ENCODE assay signal across 8 cellular contexts in genomic region chr20:56360133-56360898, GRCh38. TPM values are rescaled to one million over a fixed set of nuclear protein-coding genes. Genes with fewer than 3 reads are reported as not detected.
DNase-seq lines count a peak whose midpoint lies in the region; ATAC-seq, FAIRE-seq and TF ChIP-seq lines count a peak whose summit lies in the region.

No MANE protein-coding gene starts in this region.

- H3K9ac ChIP-seq in BLaER1 treated with 17β-estradiol and CSF1 and Interleukin-3, amounts not matched to agents 10 nM and 100 nM, result peak overlapping the region in 3 of 11 experiments; percentile 74 to 88 (median 82); a peak in 2 of 22 replicates
- H3K9ac ChIP-seq in NT2/D1 (ENCODE audit: insufficient read length, low read depth), result peak overlapping the region; percentile 91
- H3K9ac ChIP-seq in H1 (replicated peaks in 1 of 4; ENCODE audit: extremely low read depth in 1 of 4, low read depth in 3 of 4, low read length in 3 of 4), result no peak overlapping the region
- H3K9ac ChIP-seq in Karpas-422 (ENCODE audit: low read length), result no peak overlapping the region

- H2BK120ac ChIP-seq in H1 (replicated peaks; ENCODE audit: low read depth, low read length), result no peak overlapping the region

- no peak for TF ChIP-seq POLR2A in H1 (IDR thresholded peaks at IDR 0.05; ENCODE audit: control extremely low read depth in 1 of 2, low read depth in 2 of 2, low read length in 2 of 2)

- no peak for FAIRE-seq in H1 (lab: Jason Lieb, UNC)

- H3K23me2 ChIP-seq in H1 (ENCODE audit: low read depth, low read length), result peaks cover 9% of the 10 kb centered on the region; the same call in 1 of the 2 replicates

- H3K14ac ChIP-seq in H1 (ENCODE audit: insufficient read length), result no peak overlapping the region

- no peak overlapping the region for H4K5ac ChIP-seq in H1 (ENCODE audit: insufficient read length, low read depth, low read length)

- no peaks in the 10 kb centered on the region for H3K9me3 ChIP-seq in BLaER1 treated with 17β-estradiol and CSF1 and Interleukin-3, amounts not matched to agents 10 nM and 100 nM (replicated peaks in 1 of 11)
- H3K9me3 ChIP-seq in NT2/D1 (ENCODE audit: insufficient read depth, low read length) (no peaks in the 10 kb centered on the region), H1 (ENCODE audit: insufficient read depth in 2 of 2, low read depth in 1 of 2, low read length in 1 of 2) (no peaks in the 10 kb centered on the region), Karpas-422 (ENCODE audit: low read length) (no peaks in the 10 kb centered on the region)

- H2AFZ ChIP-seq in H1 (ENCODE audit: low read length) (no peak overlapping the region), Karpas-422 (ENCODE audit: low read length) (no peak overlapping the region)

- H3K4me1 ChIP-seq in BLaER1 treated with 17β-estradiol and CSF1 and Interleukin-3, amounts not matched to agents 10 nM and 100 nM, result peaks cover 8 to 22% (median 16%) of the 10 kb centered on the region in 10 experiments
- H3K4me1 ChIP-seq in NT2/D1 (ENCODE audit: insufficient read depth, insufficient read length), result peaks cover 4% of the 10 kb centered on the region
- H3K4me1 ChIP-seq in H1 (replicated peaks in 1 of 4; ENCODE audit: control insufficient read depth in 3 of 4, insufficient read depth in 4 of 4, low read length in 3 of 4), result peaks cover 4 to 11% (median 6%) of the 10 kb centered on the region in 4 experiments
- H3K4me1 ChIP-seq in Karpas-422 (ENCODE audit: low read length), result no peaks in the 10 kb centered on the region

- H2BK20ac ChIP-seq in H1 (ENCODE audit: low read length), result 0 out of 2 replicates have a peak overlapping the region, but pooled peaks have one; percentile 61

- H4K91ac ChIP-seq in H1 (replicated peaks; ENCODE audit: insufficient read length, low read length), result no peak overlapping the region

- H3K4ac ChIP-seq in H1 (replicated peaks; ENCODE audit: insufficient read length, low read depth, low read length), result no peak overlapping the region

- H3K56ac ChIP-seq in H1 (replicated peaks; ENCODE audit: insufficient read length, low read depth, low read length), result no peak overlapping the region

- no peak overlapping the region for H3K23ac ChIP-seq in H1 (ENCODE audit: insufficient read length)

- peaks cover 0 to 4% (median 0%) of the 10 kb centered on the region in 11 experiments; a peak in 2 of 22 replicates for H4K20me1 ChIP-seq in BLaER1 treated with 17β-estradiol and CSF1 and Interleukin-3, amounts not matched to agents 10 nM and 100 nM
- H4K20me1 ChIP-seq in H1 (replicated peaks in 1 of 2; ENCODE audit: control insufficient read depth in 1 of 2, insufficient read depth in 2 of 2, low read length in 2 of 2) (peaks cover 0 to 10% of the 10 kb centered on the region in 2 experiments), Karpas-422 (ENCODE audit: insufficient read depth, low read depth, low read length) (0 out of 2 replicates have a peak, but pooled peaks cover 3% of the 10 kb centered on the region)

- no peak for TF ChIP-seq EP300 in H1 (IDR thresholded peaks at IDR 0.05; ENCODE audit: borderline replicate concordance in 1 of 2, low read depth in 2 of 2, low read length in 2 of 2)

- no peak overlapping the region for H3K27ac ChIP-seq in BLaER1 treated with 17β-estradiol and CSF1 and Interleukin-3, amounts not matched to agents 10 nM and 100 nM
- H3K27ac ChIP-seq in H1 (ENCODE audit: low read depth, low read length) (no peak overlapping the region), Karpas-422 (ENCODE audit: low read length) (no peak overlapping the region)

- DNase-seq in NT2/D1 (ENCODE audit: low read depth, low spot score) (no peak), H1 (ENCODE audit: low read depth in 1 of 2, low spot score in 2 of 2) (no peak), nephron progenitor cell (no peak), SIG-M5 treated with dmso at 0.1 percent for 504 hours (lab: John Stamatoyannopoulos, UW; ENCODE audit: unreplicated experiment) (no peak), sciatic nerve (ENCODE audit: low spot score) (no peak), CD1c-positive myeloid dendritic cell (ENCODE audit: extremely low spot score) (no peak), Karpas-422 (no peak)

- no peak for TF ChIP-seq CTCF in H1 (IDR thresholded peaks at IDR 0.05; ENCODE audit: control extremely low read depth in 1 of 3, insufficient read depth in 1 of 3, low read depth in 1 of 3, low read length in 3 of 3)
- TF ChIP-seq CTCF in nephron progenitor cell (IDR thresholded peaks at IDR 0.05), result no peak

- intact Hi-C loops in sciatic nerve (cut with DNase I), result loop anchor here (5.0 kb wide), 1 partner anchor 107 kb away; the partner anchor contains the start of gene RTF2

- peak overlapping the region; percentile 39; the same call in 1 of the 2 replicates for H2BK12ac ChIP-seq in H1 (ENCODE audit: low read depth, low read length)

- no peak overlapping the region for H2BK15ac ChIP-seq in H1 (ENCODE audit: low read length)

- CTCF ChIA-PET in H1 (lab: Charles Lee; ENCODE audit: partially characterized antibody), result interaction anchor here (0.7 to 0.9 kb wide), 2 partner anchors 17 to 34 kb away, joined by 3 to 4 read pairs; no protein-coding TSS in a partner anchor

- peaks cover 0 to 6% (median 2%) of the 10 kb centered on the region in 11 experiments; a peak in 4 of 22 replicates for H3K36me3 ChIP-seq in BLaER1 treated with 17β-estradiol and CSF1 and Interleukin-3, amounts not matched to agents 10 nM and 100 nM
- H3K36me3 ChIP-seq in NT2/D1 (ENCODE audit: insufficient read depth, insufficient read length, low read length), result peaks cover 14% of the 10 kb centered on the region
- no peaks in the 10 kb centered on the region for H3K36me3 ChIP-seq in H1 (ENCODE audit: control insufficient read depth in 2 of 4, insufficient read depth in 4 of 4, low read length in 3 of 4)
- no peaks in the 10 kb centered on the region for H3K36me3 ChIP-seq in Karpas-422 (ENCODE audit: insufficient read depth, low read length)

- peak overlapping the region; percentile 91 to 99 (median 98); a peak in 20 of 22 replicates for H3K4me2 ChIP-seq in BLaER1 treated with 17β-estradiol and CSF1 and Interleukin-3, amounts not matched to agents 10 nM and 100 nM
- peak overlapping the region; percentile 66 to 83; a peak in 3 of 4 replicates for H3K4me2 ChIP-seq in H1 (ENCODE audit: insufficient read depth in 1 of 2, low read depth in 2 of 2, low read length in 2 of 2)
- no peak overlapping the region for H3K4me2 ChIP-seq in Karpas-422 (ENCODE audit: low read depth, low read length, poor library complexity, severe bottlenecking)

- no peaks in the 10 kb centered on the region for H3K79me1 ChIP-seq in H1 (ENCODE audit: low read depth, low read length)

- peaks cover 31% of the 10 kb centered on the region for H3K4me1 Mint-ChIP-seq in nephron progenitor cell

- peaks cover 9% of the 10 kb centered on the region for H3K27me3 Mint-ChIP-seq in nephron progenitor cell (ENCODE audit: low read depth, poor library complexity)

- peak overlapping the region; percentile 64 for H3K27ac Mint-ChIP-seq in nephron progenitor cell

- POLR2A ChIA-PET in H1 (lab: Charles Lee; ENCODE audit: partially characterized antibody), result interaction anchor here (1.0 to 2.3 kb wide), 2 partner anchors 12 to 32 kb away, joined by 3 to 10 read pairs; partner anchors contain the start of genes AURKA and CSTF1

- 0 out of 2 replicates have a peak overlapping the region, but pooled peaks have one; percentile 40 for H3K18ac ChIP-seq in H1 (ENCODE audit: extremely low read depth, low read length)

- 86% methylated on average over 11 of the region's 13 CpGs; no CpG with 5 or more reads in 1 of the 2 experiments for WGBS in H1 (ENCODE audit: extremely low coverage in 1 of 2, insufficient coverage in 1 of 2, insufficient read length in 1 of 2, insufficient replicate concordance in 2 of 2, low coverage in 1 of 2, low lambda C conversion rate in 2 of 2, missing lambda C conversion rate in 1 of 2), 2 experiments

- H3K79me2 ChIP-seq in H1 (ENCODE audit: control insufficient read depth in 1 of 2, insufficient read depth in 2 of 2, low read length in 2 of 2), result no peaks in the 10 kb centered on the region
- H3K79me2 ChIP-seq in Karpas-422 (ENCODE audit: low read length), result no peaks in the 10 kb centered on the region

- no peak for TF ChIP-seq RAD21 in H1 (IDR thresholded peaks at IDR 0.05 in 1 of 2, conservative IDR thresholded peaks at IDR 0.05 in 1 of 2; ENCODE audit: low read depth in 2 of 2, low read length in 2 of 2)

- H3K9me2 ChIP-seq in Karpas-422 (replicated peaks; ENCODE audit: insufficient read depth, low read length), result no peaks in the 10 kb centered on the region

- peak overlapping the region; percentile 18; the same call in 1 of the 2 replicates for H2BK5ac ChIP-seq in H1 (ENCODE audit: low read depth, low read length)

- no peaks in the 10 kb centered on the region for H3K27me3 ChIP-seq in BLaER1 treated with 17β-estradiol and CSF1 and Interleukin-3, amounts not matched to agents 10 nM and 100 nM
- H3K27me3 ChIP-seq in NT2/D1 (ENCODE audit: insufficient read depth, insufficient read length) (no peaks in the 10 kb centered on the region), H1 (replicated peaks in 1 of 4; ENCODE audit: control insufficient read depth in 3 of 4, extremely low read depth in 1 of 4, insufficient read depth in 3 of 4, low read length in 3 of 4) (peaks cover 0 to 11% (median 8%) of the 10 kb centered on the region in 4 experiments; a peak in 4 of 7 replicates), Karpas-422 (ENCODE audit: low read length) (no peaks in the 10 kb centered on the region)

- no peak for ATAC-seq in sciatic nerve

- H3K36me3 Mint-ChIP-seq in nephron progenitor cell (ENCODE audit: low read depth), result peaks cover 14% of the 10 kb centered on the region

- H3K9me3 Mint-ChIP-seq in nephron progenitor cell, result no peaks in the 10 kb centered on the region

- H2AK5ac ChIP-seq in H1 (ENCODE audit: low read depth, low read length), result 0 out of 2 replicates have a peak overlapping the region, but pooled peaks have one; percentile 56

- H3K4me3 Mint-ChIP-seq in nephron progenitor cell, result peak overlapping the region; percentile 91

- peak overlapping the region; percentile 45; the same call in 1 of the 2 replicates for H4K8ac ChIP-seq in H1 (ENCODE audit: extremely low read depth, insufficient read depth, low read length)

- H3K4me3 ChIP-seq in BLaER1 treated with 17β-estradiol and CSF1 and Interleukin-3, amounts not matched to agents 10 nM and 100 nM, result peak overlapping the region in 3 of 10 experiments; percentile 80 to 83 (median 81); a peak in 3 of 20 replicates
- peak overlapping the region; percentile 93 for H3K4me3 ChIP-seq in NT2/D1 (ENCODE audit: insufficient read length, low read depth)
- peak overlapping the region in 1 of 4 experiments; percentile 94; a peak in 1 of 8 replicates for H3K4me3 ChIP-seq in H1 (ENCODE audit: extremely low read depth in 1 of 4, insufficient read depth in 2 of 4, low read depth in 3 of 4, low read length in 4 of 4)
- H3K4me3 ChIP-seq in Karpas-422 (ENCODE audit: low read length), result no peak overlapping the region

RNA-seq across cellular contexts. Expression of gene FAM210B, which starts 1.5 kb away (rescaled TPM):
- 15.0 and 15.1 TPM in 2 replicates for total RNA-seq in H1 (2021; fragmentation: NEBNext Ultra II Directional; extraction: Animal tissue kit (Norgen Biotek cat#: 25700))
- 7.5 and 9.4 TPM in 2 replicates for polyA plus RNA-seq in H1 (2011; rRNA removed)
- 10.8 TPM for polyA plus RNA-seq in H1 (2011; cell fraction: cytosol; rRNA removed)
- polyA plus RNA-seq in H1 (2011; cell fraction: nucleus; rRNA removed), result 9.0 TPM
- 10.0 to 13.5 TPM (median 11.2 TPM) in 4 replicates for polyA plus RNA-seq in H1 (2012, experiment 1 of 2)
- polyA plus RNA-seq in H1 (2012, experiment 2 of 2), result 4.4 TPM
- 23.0 TPM for polyA plus RNA-seq in H1 (2013, experiment 1 of 2)
- polyA plus RNA-seq in H1 (2013, experiment 2 of 2), result 25.0 TPM
- polyA minus RNA-seq in H1 (2011; rRNA and poly(A)+ RNA removed), result 8.2 and 10.5 TPM in 2 replicates
- polyA minus RNA-seq in H1 (2011; cell fraction: cytosol; rRNA and poly(A)+ RNA removed), result 7.8 TPM
- polyA minus RNA-seq in H1 (2011; cell fraction: nucleus; rRNA and poly(A)+ RNA removed), result 10.8 TPM
- total RNA-seq in sciatic nerve, result 76.0 TPM
- total RNA-seq in Karpas-422 (2014; rRNA removed; shearing (Covaris generic); ENCODE audit: low replicate concordance), result not detected in 2 replicates

RNA-seq across cellular contexts. Expression of gene AURKA, which starts 31.7 kb away (rescaled TPM):
- total RNA-seq in H1 (2021; fragmentation: NEBNext Ultra II Directional; extraction: Animal tissue kit (Norgen Biotek cat#: 25700)), result 84.8 and 90.8 TPM in 2 replicates
- 37.5 and 45.8 TPM in 2 replicates for polyA plus RNA-seq in H1 (2011; rRNA removed)
- 58.8 TPM for polyA plus RNA-seq in H1 (2011; cell fraction: cytosol; rRNA removed)
- polyA plus RNA-seq in H1 (2011; cell fraction: nucleus; rRNA removed), result 25.7 TPM
- 50.7 to 74.2 TPM (median 56.9 TPM) in 4 replicates for polyA plus RNA-seq in H1 (2012, experiment 1 of 2)
- polyA plus RNA-seq in H1 (2012, experiment 2 of 2), result 17.7 TPM
- polyA plus RNA-seq in H1 (2013, experiment 1 of 2), result 69.7 TPM
- 71.0 TPM for polyA plus RNA-seq in H1 (2013, experiment 2 of 2)
- polyA minus RNA-seq in H1 (2011; rRNA and poly(A)+ RNA removed), result 50.4 and 52.9 TPM in 2 replicates
- polyA minus RNA-seq in H1 (2011; cell fraction: cytosol; rRNA and poly(A)+ RNA removed), result 36.8 TPM
- 25.2 TPM for polyA minus RNA-seq in H1 (2011; cell fraction: nucleus; rRNA and poly(A)+ RNA removed)
- total RNA-seq in sciatic nerve, result 1.4 TPM
- total RNA-seq in Karpas-422 (2014; rRNA removed; shearing (Covaris generic); ENCODE audit: low replicate concordance), result 46.8 and 53.8 TPM in 2 replicates

RNA-seq across cellular contexts. Expression of gene CSTF1, which starts 32.1 kb away (rescaled TPM):
- 56.4 and 59.4 TPM in 2 replicates for total RNA-seq in H1 (2021; fragmentation: NEBNext Ultra II Directional; extraction: Animal tissue kit (Norgen Biotek cat#: 25700))
- polyA plus RNA-seq in H1 (2011; rRNA removed), result 78.8 and 83.5 TPM in 2 replicates
- polyA plus RNA-seq in H1 (2011; cell fraction: cytosol; rRNA removed), result 65.3 TPM
- 62.6 TPM for polyA plus RNA-seq in H1 (2011; cell fraction: nucleus; rRNA removed)
- polyA plus RNA-seq in H1 (2012, experiment 1 of 2), result 47.0 to 68.1 TPM (median 61.5 TPM) in 4 replicates
- polyA plus RNA-seq in H1 (2012, experiment 2 of 2), result 10.2 TPM
- polyA plus RNA-seq in H1 (2013, experiment 1 of 2), result 36.8 TPM
- polyA plus RNA-seq in H1 (2013, experiment 2 of 2), result 34.7 TPM
- polyA minus RNA-seq in H1 (2011; rRNA and poly(A)+ RNA removed), result 191 and 211 TPM in 2 replicates
- polyA minus RNA-seq in H1 (2011; cell fraction: cytosol; rRNA and poly(A)+ RNA removed), result 55.7 TPM
- 60.1 TPM for polyA minus RNA-seq in H1 (2011; cell fraction: nucleus; rRNA and poly(A)+ RNA removed)
- 25.3 TPM for total RNA-seq in sciatic nerve
- total RNA-seq in Karpas-422 (2014; rRNA removed; shearing (Covaris generic); ENCODE audit: low replicate concordance), result 41.5 and 75.2 TPM in 2 replicates

RNA-seq across cellular contexts. Expression of gene CASS4, which starts 51.7 kb away (rescaled TPM):
- total RNA-seq in H1 (2021; fragmentation: NEBNext Ultra II Directional; extraction: Animal tissue kit (Norgen Biotek cat#: 25700)), result not detected in 2 replicates
- polyA plus RNA-seq in H1 (2011; rRNA removed), result not detected in 2 replicates
- polyA plus RNA-seq in H1 (2011; cell fraction: cytosol; rRNA removed), result not detected
- polyA plus RNA-seq in H1 (2011; cell fraction: nucleus; rRNA removed), result not detected
- not detected in 4 replicates for polyA plus RNA-seq in H1 (2012, experiment 1 of 2)
- polyA plus RNA-seq in H1 (2012, experiment 2 of 2), result not detected
- polyA plus RNA-seq in H1 (2013, experiment 1 of 2), result 0.04 TPM
- polyA plus RNA-seq in H1 (2013, experiment 2 of 2), result 0.02 TPM
- not detected in 2 replicates for polyA minus RNA-seq in H1 (2011; rRNA and poly(A)+ RNA removed)
- not detected for polyA minus RNA-seq in H1 (2011; cell fraction: cytosol; rRNA and poly(A)+ RNA removed)
- polyA minus RNA-seq in H1 (2011; cell fraction: nucleus; rRNA and poly(A)+ RNA removed), result not detected
- 2.4 TPM for total RNA-seq in sciatic nerve
- not detected in 2 replicates for total RNA-seq in Karpas-422 (2014; rRNA removed; shearing (Covaris generic); ENCODE audit: low replicate concordance)

Comparison
In these comparisons a context has a peak if more than half of its experiments do, and no peak if none do; other contexts are left out.
1. RNA of gene FAM210B, which starts 1.5 kb away (total RNA-seq): 76.0 TPM in sciatic nerve (single experiment) and 15.0 to 15.1 TPM in H1; not detected in Karpas-422; every median in the first group is over 10 times any median in the second.
2. RNA of gene AURKA, which starts 31.7 kb away (total RNA-seq): 84.8 to 90.8 TPM in H1 and 46.8 to 53.8 TPM in Karpas-422; 1.4 TPM in sciatic nerve (single experiment); every median in the first group is over 10 times any median in the second.